Comparison of ENCODE assay signal across 1 cellular context in genomic region chr17:39674702-39675389, GRCh38.
TF ChIP-seq lines count a peak whose summit lies in the region.

No MANE protein-coding gene starts in this region.

TF ChIP-seq in HepG2, 621 proteins besides CTCF, POLR2A, EP300 and RAD21 (continued from another document and continues in another):
- TF ChIP-seq ZNF761 (CRISPR knock-in tag; conservative IDR thresholded peaks at IDR 0.05) = peak; percentile 82; the same call in 1 of the 2 replicates
- TF ChIP-seq ZNF33A (CRISPR knock-in tag; IDR thresholded peaks at IDR 0.05; ENCODE audit: borderline replicate concordance) = no peak
- TF ChIP-seq PHF8 (CRISPR knock-in tag; IDR thresholded peaks at IDR 0.05) = peak; percentile 52; the same call in 1 of the 2 replicates
- 0 out of 2 replicates have a peak, but pooled peaks have one; percentile 75 for TF ChIP-seq ZNF546 (CRISPR knock-in tag; conservative IDR thresholded peaks at IDR 0.05)
- no peak for TF ChIP-seq HHEX (CRISPR knock-in tag; IDR thresholded peaks at IDR 0.05)
- TF ChIP-seq LRRFIP1 (CRISPR knock-in tag; conservative IDR thresholded peaks at IDR 0.05) = no peak
- TF ChIP-seq DNMT1 (CRISPR knock-in tag; IDR thresholded peaks at IDR 0.05) = no peak
- 0 out of 2 replicates have a peak, but pooled peaks have one; percentile 31 for TF ChIP-seq ZNF556 (CRISPR knock-in tag; IDR thresholded peaks at IDR 0.05; ENCODE audit: borderline replicate concordance)
- no peak for TF ChIP-seq CENPX (CRISPR knock-in tag; IDR thresholded peaks at IDR 0.05)
- TF ChIP-seq NFIB (CRISPR knock-in tag; IDR thresholded peaks at IDR 0.05; ENCODE audit: borderline replicate concordance) = no peak
- no peak for TF ChIP-seq MBNL3 (CRISPR knock-in tag; conservative IDR thresholded peaks at IDR 0.05)
- no peak for TF ChIP-seq ZNF282 (IDR thresholded peaks at IDR 0.05; ENCODE audit: partially characterized antibody)
- TF ChIP-seq KLF6 (CRISPR knock-in tag; IDR thresholded peaks at IDR 0.05) = no peak
- TF ChIP-seq HNRNPL (IDR thresholded peaks at IDR 0.05; ENCODE audit: low read depth, low read length) = 0 out of 2 replicates have a peak, but pooled peaks have one; percentile 21
- no peak for TF ChIP-seq REST (IDR thresholded peaks at IDR 0.05; ENCODE audit: borderline replicate concordance in 1 of 2, low read depth in 1 of 2, low read length in 2 of 2)
- no peak for TF ChIP-seq ZNF343 (CRISPR knock-in tag; IDR thresholded peaks at IDR 0.05)
- TF ChIP-seq ZNF441 (CRISPR knock-in tag; IDR thresholded peaks at IDR 0.05; ENCODE audit: borderline replicate concordance) = no peak
- no peak for TF ChIP-seq FOXM1 (CRISPR knock-in tag; IDR thresholded peaks at IDR 0.05)
- TF ChIP-seq ZNF362 (CRISPR knock-in tag; IDR thresholded peaks at IDR 0.05; ENCODE audit: borderline replicate concordance) = no peak
- TF ChIP-seq PRMT3 (CRISPR knock-in tag; IDR thresholded peaks at IDR 0.05; ENCODE audit: borderline replicate concordance, low read depth) = no peak
- TF ChIP-seq, protein P1, sequence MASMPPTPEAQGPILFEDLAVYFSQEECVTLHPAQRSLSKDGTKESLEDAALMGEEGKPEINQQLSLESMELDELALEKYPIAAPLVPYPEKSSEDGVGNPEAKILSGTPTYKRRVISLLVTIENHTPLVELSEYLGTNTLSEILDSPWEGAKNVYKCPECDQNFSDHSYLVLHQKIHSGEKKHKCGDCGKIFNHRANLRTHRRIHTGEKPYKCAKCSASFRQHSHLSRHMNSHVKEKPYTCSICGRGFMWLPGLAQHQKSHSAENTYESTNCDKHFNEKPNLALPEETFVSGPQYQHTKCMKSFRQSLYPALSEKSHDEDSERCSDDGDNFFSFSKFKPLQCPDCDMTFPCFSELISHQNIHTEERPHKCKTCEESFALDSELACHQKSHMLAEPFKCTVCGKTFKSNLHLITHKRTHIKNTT (CRISPR knock-in tag; IDR thresholded peaks at IDR 0.05) = no peak
- TF ChIP-seq ZNF687 (CRISPR knock-in tag; IDR thresholded peaks at IDR 0.05) = peak; percentile 93
- TF ChIP-seq MAFF (IDR thresholded peaks at IDR 0.05; ENCODE audit: low read depth, low read length) = no peak
- TF ChIP-seq ELF1 (CRISPR knock-in tag; IDR thresholded peaks at IDR 0.05) = peak; percentile 84
- no peak for TF ChIP-seq ZNF780A (CRISPR knock-in tag; IDR thresholded peaks at IDR 0.05)
- TF ChIP-seq BRD4 (CRISPR knock-in tag; IDR thresholded peaks at IDR 0.05) = no peak
- no peak for TF ChIP-seq TRAFD1 (CRISPR knock-in tag; IDR thresholded peaks at IDR 0.05; ENCODE audit: borderline replicate concordance)
- TF ChIP-seq TERF1 (CRISPR knock-in tag; IDR thresholded peaks at IDR 0.05) = no peak
- no peak for TF ChIP-seq ZNF138 (CRISPR knock-in tag; IDR thresholded peaks at IDR 0.05; ENCODE audit: low read depth)
- TF ChIP-seq FOXK1 (CRISPR knock-in tag; IDR thresholded peaks at IDR 0.05; ENCODE audit: borderline replicate concordance, low read depth) = peak; percentile 64; the same call in 1 of the 2 replicates
- TF ChIP-seq, protein P2, sequence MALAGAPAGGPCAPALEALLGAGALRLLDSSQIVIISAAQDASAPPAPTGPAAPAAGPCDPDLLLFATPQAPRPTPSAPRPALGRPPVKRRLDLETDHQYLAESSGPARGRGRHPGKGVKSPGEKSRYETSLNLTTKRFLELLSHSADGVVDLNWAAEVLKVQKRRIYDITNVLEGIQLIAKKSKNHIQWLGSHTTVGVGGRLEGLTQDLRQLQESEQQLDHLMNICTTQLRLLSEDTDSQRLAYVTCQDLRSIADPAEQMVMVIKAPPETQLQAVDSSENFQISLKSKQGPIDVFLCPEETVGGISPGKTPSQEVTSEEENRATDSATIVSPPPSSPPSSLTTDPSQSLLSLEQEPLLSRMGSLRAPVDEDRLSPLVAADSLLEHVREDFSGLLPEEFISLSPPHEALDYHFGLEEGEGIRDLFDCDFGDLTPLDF (CRISPR knock-in tag; IDR thresholded peaks at IDR 0.05) = no peak
- TF ChIP-seq ZNF615 (CRISPR knock-in tag; IDR thresholded peaks at IDR 0.05; ENCODE audit: borderline replicate concordance) = no peak
- peak; percentile 38; the same call in 1 of the 2 replicates for TF ChIP-seq NRL (CRISPR knock-in tag; IDR thresholded peaks at IDR 0.05; ENCODE audit: borderline replicate concordance)
- peak; percentile 73; the same call in 1 of the 2 replicates for TF ChIP-seq MTA1 (CRISPR knock-in tag; IDR thresholded peaks at IDR 0.05; ENCODE audit: borderline replicate concordance)
- peak; percentile 51; the same call in 1 of the 2 replicates for TF ChIP-seq RFXANK (CRISPR knock-in tag; IDR thresholded peaks at IDR 0.05)
- TF ChIP-seq ZNF431 (CRISPR knock-in tag; IDR thresholded peaks at IDR 0.05; ENCODE audit: borderline replicate concordance, low read depth) = no peak
- TF ChIP-seq MAFG (CRISPR knock-in tag; IDR thresholded peaks at IDR 0.05) = no peak
